8 cellular contexts compared by ENCODE assay signal in the genomic region with DNA sequence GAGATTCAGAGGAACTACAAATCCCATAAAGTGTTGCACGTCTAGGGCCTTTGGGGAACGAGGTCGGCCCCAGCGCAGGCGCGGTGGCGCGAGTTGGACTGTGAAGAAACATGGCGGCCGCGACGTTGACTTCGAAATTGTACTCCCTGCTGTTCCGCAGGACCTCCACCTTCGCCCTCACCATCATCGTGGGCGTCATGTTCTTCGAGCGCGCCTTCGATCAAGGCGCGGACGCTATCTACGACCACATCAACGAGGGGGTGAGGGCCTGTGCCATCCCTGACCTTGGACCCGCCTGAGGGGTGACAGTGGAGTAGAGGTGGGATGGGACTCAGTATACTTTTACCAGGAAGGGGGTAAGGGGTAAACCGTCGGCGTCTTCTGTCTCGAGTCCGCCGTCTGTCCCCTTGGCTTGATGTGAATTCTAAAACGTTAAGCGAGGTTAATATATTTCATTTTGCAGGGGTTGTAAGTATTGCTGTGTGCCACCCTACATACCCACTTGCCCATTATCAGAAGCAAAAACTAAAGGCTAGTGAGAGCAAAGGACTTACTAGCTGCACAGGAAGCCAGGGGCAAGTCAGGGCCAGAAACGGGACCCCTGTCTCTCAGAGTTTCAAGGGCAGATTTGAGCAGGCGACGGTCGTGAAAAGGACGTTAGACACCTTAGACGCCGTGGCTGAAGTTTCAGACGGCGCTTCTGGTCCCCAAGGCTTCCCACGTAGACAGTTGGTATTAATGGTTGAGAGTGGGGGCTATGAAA. TPM values are rescaled to one million over a fixed set of nuclear protein-coding genes. Genes with fewer than 3 reads are reported as not detected.
DNase-seq lines count a peak whose midpoint lies in the region; ATAC-seq, FAIRE-seq and TF ChIP-seq lines count a peak whose summit lies in the region.

TSS of gene UQCR10 (plus strand) at position 81 of the 763 bp plus-strand sequence. CDS start at position 111, 30 bp downstream.

- peaks cover 23% of the 10 kb centered on the region for H3K36me3 Mint-ChIP-seq in central memory CD8-positive, alpha-beta T cell (ENCODE audit: insufficient read depth)

- peaks cover 37% of the 10 kb centered on the region for H3K4me1 Mint-ChIP-seq in central memory CD8-positive, alpha-beta T cell

- no peaks in the 10 kb centered on the region for H3K27me3 ChIP-seq in ACC112 (ENCODE audit: insufficient read depth, low read length)
- H3K27me3 ChIP-seq in keratinocyte (ENCODE audit: control insufficient read depth, extremely low read depth, insufficient read depth, low read length), result no peaks in the 10 kb centered on the region

- H3K4me3 ChIP-seq in ACC112 (ENCODE audit: low read depth, low read length) (peak within 1 kb of the TSS; percentile 97), keratinocyte (ENCODE audit: control insufficient read depth in 2 of 3, extremely low read depth in 1 of 3, insufficient read depth in 2 of 3, low read depth in 1 of 3, low read length in 3 of 3) (peak within 1 kb of the TSS; percentile 77 to 98 (median 95))

- peak; percentile 79 for FAIRE-seq in keratinocyte (lab: Jason Lieb, UNC)

- ATAC-seq in GM18868 (IDR thresholded peaks at IDR 0.05; ENCODE audit: unreplicated experiment) (peak; percentile 60), HG03103 (IDR thresholded peaks at IDR 0.05; ENCODE audit: low read depth, unreplicated experiment) (peak; percentile 62)
- ATAC-seq in central memory CD8-positive, alpha-beta T cell (replicated peaks; ENCODE audit: extremely low read depth, poor library complexity, severe bottlenecking), result peak; percentile 80

- peak within 1 kb of the TSS; percentile 94 for H3K27ac Mint-ChIP-seq in central memory CD8-positive, alpha-beta T cell (ENCODE audit: low read depth)

- H3K27ac ChIP-seq in ACC112 (ENCODE audit: low read depth, low read length) (peak within 1 kb of the TSS; percentile 83), keratinocyte (ENCODE audit: control insufficient read depth, insufficient read depth, low read length) (peak within 1 kb of the TSS; percentile 87)

- H3K4me1 ChIP-seq in ACC112 (ENCODE audit: control insufficient read depth, insufficient read depth, low read length, unreplicated experiment) (no peaks in the 10 kb centered on the region), keratinocyte (ENCODE audit: control insufficient read depth, extremely low read depth, insufficient read depth, low read length) (peaks cover 22% of the 10 kb centered on the region)

- H3K9me3 ChIP-seq in keratinocyte (ENCODE audit: control insufficient read depth, low read depth, low read length), result no peaks in the 10 kb centered on the region

- H4K20me1 ChIP-seq in keratinocyte (ENCODE audit: control insufficient read depth, extremely low read depth, insufficient read depth, low read length), result no peaks in the 10 kb centered on the region

- H3K4me3 Mint-ChIP-seq in central memory CD8-positive, alpha-beta T cell, result peak within 1 kb of the TSS; percentile 100

- H3K9me3 Mint-ChIP-seq in central memory CD8-positive, alpha-beta T cell, result no peaks in the 10 kb centered on the region

- no peak for TF ChIP-seq CTCF in keratinocyte (optimal IDR thresholded peaks at IDR 0.05 in 1 of 3, IDR thresholded peaks at IDR 0.05 in 1 of 3, conservative IDR thresholded peaks at IDR 0.05 in 1 of 3; ENCODE audit: extremely low read depth in 1 of 3, insufficient read depth in 2 of 3, low read length in 3 of 3)

- H3K4me2 ChIP-seq in keratinocyte (ENCODE audit: control insufficient read depth, extremely low read depth, insufficient read depth, low read depth, low read length), result peak within 1 kb of the TSS; percentile 92

- no peaks in the 10 kb centered on the region for H3K9me1 ChIP-seq in keratinocyte (ENCODE audit: control insufficient read depth, extremely low read depth, insufficient read depth, low read length)

- H2AFZ ChIP-seq in ACC112 (ENCODE audit: low read length, unreplicated experiment), result peak within 1 kb of the TSS; percentile 90
- peak within 1 kb of the TSS; percentile 99 for H2AFZ ChIP-seq in keratinocyte (ENCODE audit: control insufficient read depth, low read length)

- DNase-seq in NCI-H226, result peak; percentile 58
- DNase-seq in activated CD4-positive, CD25-positive, alpha-beta regulatory T cell treated with anti-CD3 and anti-CD28 coated beads, Interleukin-2, amount 50 U/mL, for 16 hours (ENCODE audit: low read depth, low spot score), result peak; percentile 87
- DNase-seq in central memory CD8-positive, alpha-beta T cell (ENCODE audit: low spot score in 2 of 2), result peak; percentile 82
- no peak for DNase-seq in keratinocyte (ENCODE audit: low read depth, low spot score)
- DNase-seq in stimulated activated CD4-positive, alpha-beta T cell treated with anti-CD3 and anti-CD28 coated beads, Interleukin-12 subunit alpha, Interleukin-12 subunit beta, amount 100 ng/mL, for 48 hours (ENCODE audit: low read depth in 2 of 3, low spot score in 1 of 3), result peak; percentile 86 to 92 (median 88)

- H3K9ac ChIP-seq in keratinocyte (ENCODE audit: control insufficient read depth, extremely low read depth, insufficient read depth, low read length), result peak within 1 kb of the TSS; percentile 94

- H3K27me3 Mint-ChIP-seq in central memory CD8-positive, alpha-beta T cell, result no peaks in the 10 kb centered on the region

- H3K79me2 ChIP-seq in ACC112 (ENCODE audit: control insufficient read depth, insufficient read depth, low read length, unreplicated experiment) (peaks cover 26% of the 10 kb centered on the region), keratinocyte (ENCODE audit: control insufficient read depth, insufficient read depth, low read length) (peaks cover 34% of the 10 kb centered on the region)

- H3K36me3 ChIP-seq in ACC112 (ENCODE audit: insufficient read depth, low read length) (no peaks in the 10 kb centered on the region), keratinocyte (ENCODE audit: control insufficient read depth in 2 of 2, extremely low read depth in 1 of 2, insufficient read depth in 2 of 2, low read length in 2 of 2) (peaks cover 8 to 13% of the 10 kb centered on the region in 2 experiments)

- dilution Hi-C loops in keratinocyte (cut with MboI; ENCODE audit: extremely low pct_ligation_motif_present, low sequenced_read_pairs), result no loop called here

RNA-seq across cellular contexts. Expression of gene UQCR10, which starts in this region (rescaled TPM):
- 140 to 174 TPM (median 161 TPM) in 3 replicates for polyA plus RNA-seq in keratinocyte
- 54.9 TPM for polyA plus RNA-seq in keratinocyte (2011; ENCODE audit: low read depth)
- 168 and 172 TPM in 2 replicates for polyA plus RNA-seq in keratinocyte (2011; cell fraction: cytosol; rRNA removed)
- polyA plus RNA-seq in keratinocyte (2011; cell fraction: nucleus; rRNA removed), result 47.2 and 47.5 TPM in 2 replicates
- 144 and 189 TPM in 2 replicates for polyA plus RNA-seq in keratinocyte (2012; ENCODE audit: low replicate concordance)
- 57.8 to 120 TPM (median 116 TPM) in 3 replicates for polyA minus RNA-seq in keratinocyte
- 164 TPM for polyA minus RNA-seq in keratinocyte (2011; cell fraction: cytosol; rRNA and poly(A)+ RNA removed)
- 17.3 and 18.8 TPM in 2 replicates for polyA minus RNA-seq in keratinocyte (2011; cell fraction: nucleus; rRNA and poly(A)+ RNA removed)
